1 cellular context compared by ENCODE assay signal in the genomic region with DNA sequence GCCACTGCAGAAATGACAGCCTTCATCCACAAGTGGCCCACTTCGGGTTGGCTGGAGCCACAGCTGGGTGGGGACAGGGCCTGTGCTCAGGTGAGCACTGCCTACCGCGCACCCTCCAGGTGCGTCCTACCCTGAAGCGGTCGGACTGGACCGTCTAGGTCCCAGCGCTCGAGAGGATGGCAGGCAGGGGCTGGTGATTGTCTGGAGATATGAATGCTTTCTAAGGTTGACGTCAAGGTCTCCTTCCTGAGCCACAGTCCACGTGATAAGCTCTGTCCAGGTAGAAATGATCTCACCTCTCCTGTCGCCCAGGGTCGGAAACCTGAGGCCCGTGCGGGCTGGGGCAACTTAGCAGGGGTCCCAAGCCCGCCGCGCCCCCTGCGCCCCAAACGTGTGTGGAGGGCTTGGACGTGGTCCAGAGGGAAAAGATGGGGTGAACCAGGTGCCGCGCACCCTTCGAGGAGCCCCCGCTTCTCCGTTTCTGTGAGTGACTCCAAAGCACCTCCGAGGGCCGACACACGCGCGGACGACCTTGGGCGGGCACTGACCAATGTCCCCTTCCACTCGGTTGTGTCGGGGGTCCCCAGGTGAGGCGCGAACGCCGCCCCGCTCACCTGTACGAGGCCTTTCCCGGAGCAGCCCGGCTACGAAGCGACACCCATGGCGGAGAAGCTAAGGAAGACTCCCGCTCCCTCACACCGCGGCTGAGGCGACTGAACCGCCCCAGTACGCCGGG.
A peak's percentile ranks its signal among the peaks of the same experiment; 100 is the strongest.
TF ChIP-seq lines count a peak whose summit lies in the region.

No MANE protein-coding gene starts in this region.

TF ChIP-seq in HEK293, 187 proteins besides CTCF, POLR2A, EP300 and RAD21 (continued from another document and continues in another):
- TF ChIP-seq ZNF138 (tag by site-specific recombination; IDR thresholded peaks at IDR 0.05; ENCODE audit: borderline replicate concordance) (no peak), ZNF433 (tag by site-specific recombination; IDR thresholded peaks at IDR 0.05; ENCODE audit: low read depth) (no peak), ZNF266 (tag by site-specific recombination; IDR thresholded peaks at IDR 0.05; ENCODE audit: low read depth) (no peak), ZNF548 (tag by site-specific recombination; IDR thresholded peaks at IDR 0.05) (no peak), SP2 (tag by site-specific recombination; IDR thresholded peaks at IDR 0.05) (no peak), ZNF777 (tag by site-specific recombination; IDR thresholded peaks at IDR 0.05; ENCODE audit: borderline replicate concordance) (no peak), ZNF701 (tag by site-specific recombination; IDR thresholded peaks at IDR 0.05) (no peak), ZNF560 (tag by site-specific recombination; IDR thresholded peaks at IDR 0.05; ENCODE audit: borderline replicate concordance) (no peak), ZNF112 (tag by site-specific recombination; IDR thresholded peaks at IDR 0.05) (no peak), FEZF1 (tag by site-specific recombination; IDR thresholded peaks at IDR 0.05) (no peak), ZNF843 (tag by site-specific recombination; IDR thresholded peaks at IDR 0.05) (no peak), ZNF140 (tag by site-specific recombination; IDR thresholded peaks at IDR 0.05) (no peak), YY2 (tag by site-specific recombination; IDR thresholded peaks at IDR 0.05) (no peak), ZNF202 (tag by site-specific recombination; IDR thresholded peaks at IDR 0.05; ENCODE audit: borderline replicate concordance) (no peak), SP7 (tag by site-specific recombination; IDR thresholded peaks at IDR 0.05) (peak; percentile 59), ZNF24 (tag by site-specific recombination; IDR thresholded peaks at IDR 0.05) (no peak), ZNF76 (tag by site-specific recombination; IDR thresholded peaks at IDR 0.05; ENCODE audit: borderline replicate concordance, low read depth) (no peak), ZNF670 (tag by site-specific recombination; IDR thresholded peaks at IDR 0.05; ENCODE audit: low read depth) (no peak), ZNF658 (tag by site-specific recombination; IDR thresholded peaks at IDR 0.05) (no peak), KLF1 (tag by site-specific recombination; IDR thresholded peaks at IDR 0.05) (peak; percentile 31; the same call in 1 of the 2 replicates), ZNF623 (tag by site-specific recombination; IDR thresholded peaks at IDR 0.05) (no peak; the same call in 1 of the 2 replicates), ZNF585B (tag by site-specific recombination; IDR thresholded peaks at IDR 0.05) (no peak), ZBTB1 (tag by site-specific recombination; IDR thresholded peaks at IDR 0.05) (no peak), ZNF350 (tag by site-specific recombination; IDR thresholded peaks at IDR 0.05) (no peak), ZNF16 (tag by site-specific recombination; IDR thresholded peaks at IDR 0.05; ENCODE audit: low read depth) (no peak), ZNF311 (tag by site-specific recombination; IDR thresholded peaks at IDR 0.05; ENCODE audit: borderline replicate concordance) (no peak), ZFP41 (tag by site-specific recombination; IDR thresholded peaks at IDR 0.05; ENCODE audit: borderline replicate concordance) (no peak), TRIM28 (IDR thresholded peaks at IDR 0.05; ENCODE audit: borderline replicate concordance, low read length) (no peak), GLIS1 (tag by site-specific recombination; IDR thresholded peaks at IDR 0.05) (peak; percentile 46; the same call in 1 of the 2 replicates), ZNF23 (tag by site-specific recombination; IDR thresholded peaks at IDR 0.05; ENCODE audit: borderline replicate concordance) (no peak), ZNF211 (tag by site-specific recombination; IDR thresholded peaks at IDR 0.05; ENCODE audit: low read depth) (no peak), ZNF302 (tag by site-specific recombination; IDR thresholded peaks at IDR 0.05; ENCODE audit: low read depth) (no peak), ZNF335 (tag by site-specific recombination; conservative IDR thresholded peaks at IDR 0.05) (no peak; the same call in 1 of the 2 replicates), REPIN1 (tag by site-specific recombination; IDR thresholded peaks at IDR 0.05; ENCODE audit: low read depth) (peak; percentile 70; the same call in 1 of the 2 replicates), ZNF654 (tag by site-specific recombination; IDR thresholded peaks at IDR 0.05; ENCODE audit: low read depth) (no peak), ZNF426 (tag by site-specific recombination; IDR thresholded peaks at IDR 0.05) (no peak), ZNF221 (tag by site-specific recombination; IDR thresholded peaks at IDR 0.05; ENCODE audit: borderline replicate concordance) (no peak)
- TF ChIP-seq, protein P1, sequence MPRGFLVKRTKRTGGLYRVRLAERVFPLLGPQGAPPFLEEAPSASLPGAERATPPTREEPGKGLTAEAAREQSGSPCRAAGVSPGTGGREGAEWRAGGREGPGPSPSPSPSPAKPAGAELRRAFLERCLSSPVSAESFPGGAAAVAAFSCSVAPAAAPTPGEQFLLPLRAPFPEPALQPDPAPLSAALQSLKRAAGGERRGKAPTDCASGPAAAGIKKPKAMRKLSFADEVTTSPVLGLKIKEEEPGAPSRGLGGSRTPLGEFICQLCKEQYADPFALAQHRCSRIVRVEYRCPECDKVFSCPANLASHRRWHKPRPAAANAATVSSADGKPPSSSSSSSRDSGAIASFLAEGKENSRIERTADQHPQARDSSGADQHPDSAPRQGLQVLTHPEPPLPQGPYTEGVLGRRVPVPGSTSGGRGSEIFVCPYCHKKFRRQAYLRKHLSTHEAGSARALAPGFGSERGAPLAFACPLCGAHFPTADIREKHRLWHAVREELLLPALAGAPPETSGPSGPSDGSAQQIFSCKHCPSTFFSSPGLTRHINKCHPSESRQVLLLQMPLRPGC (tag by site-specific recombination; IDR thresholded peaks at IDR 0.05): peak; percentile 51; the same call in 1 of the 2 replicates
- TF ChIP-seq, protein P2, sequence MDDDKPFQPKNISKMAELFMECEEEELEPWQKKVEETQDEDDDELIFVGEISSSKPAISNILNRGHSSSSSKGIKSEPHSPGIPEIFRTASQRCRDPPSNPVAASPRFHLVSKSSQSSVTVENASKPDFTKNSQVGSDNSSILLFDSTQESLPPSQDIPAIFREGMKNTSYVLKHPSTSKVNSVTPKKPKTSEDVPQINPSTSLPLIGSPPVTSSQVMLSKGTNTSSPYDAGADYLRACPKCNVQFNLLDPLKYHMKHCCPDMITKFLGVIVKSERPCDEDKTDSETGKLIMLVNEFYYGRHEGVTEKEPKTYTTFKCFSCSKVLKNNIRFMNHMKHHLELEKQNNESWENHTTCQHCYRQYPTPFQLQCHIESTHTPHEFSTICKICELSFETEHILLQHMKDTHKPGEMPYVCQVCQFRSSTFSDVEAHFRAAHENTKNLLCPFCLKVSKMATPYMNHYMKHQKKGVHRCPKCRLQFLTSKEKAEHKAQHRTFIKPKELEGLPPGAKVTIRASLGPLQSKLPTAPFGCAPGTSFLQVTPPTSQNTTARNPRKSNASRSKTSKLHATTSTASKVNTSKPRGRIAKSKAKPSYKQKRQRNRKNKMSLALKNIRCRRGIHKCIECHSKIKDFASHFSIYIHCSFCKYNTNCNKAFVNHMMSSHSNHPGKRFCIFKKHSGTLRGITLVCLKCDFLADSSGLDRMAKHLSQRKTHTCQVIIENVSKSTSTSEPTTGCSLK (tag by site-specific recombination; IDR thresholded peaks at IDR 0.05): no peak
- TF ChIP-seq, protein P3, sequence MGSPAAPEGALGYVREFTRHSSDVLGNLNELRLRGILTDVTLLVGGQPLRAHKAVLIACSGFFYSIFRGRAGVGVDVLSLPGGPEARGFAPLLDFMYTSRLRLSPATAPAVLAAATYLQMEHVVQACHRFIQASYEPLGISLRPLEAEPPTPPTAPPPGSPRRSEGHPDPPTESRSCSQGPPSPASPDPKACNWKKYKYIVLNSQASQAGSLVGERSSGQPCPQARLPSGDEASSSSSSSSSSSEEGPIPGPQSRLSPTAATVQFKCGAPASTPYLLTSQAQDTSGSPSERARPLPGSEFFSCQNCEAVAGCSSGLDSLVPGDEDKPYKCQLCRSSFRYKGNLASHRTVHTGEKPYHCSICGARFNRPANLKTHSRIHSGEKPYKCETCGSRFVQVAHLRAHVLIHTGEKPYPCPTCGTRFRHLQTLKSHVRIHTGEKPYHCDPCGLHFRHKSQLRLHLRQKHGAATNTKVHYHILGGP (tag by site-specific recombination; IDR thresholded peaks at IDR 0.05): no peak
- TF ChIP-seq, protein P4, sequence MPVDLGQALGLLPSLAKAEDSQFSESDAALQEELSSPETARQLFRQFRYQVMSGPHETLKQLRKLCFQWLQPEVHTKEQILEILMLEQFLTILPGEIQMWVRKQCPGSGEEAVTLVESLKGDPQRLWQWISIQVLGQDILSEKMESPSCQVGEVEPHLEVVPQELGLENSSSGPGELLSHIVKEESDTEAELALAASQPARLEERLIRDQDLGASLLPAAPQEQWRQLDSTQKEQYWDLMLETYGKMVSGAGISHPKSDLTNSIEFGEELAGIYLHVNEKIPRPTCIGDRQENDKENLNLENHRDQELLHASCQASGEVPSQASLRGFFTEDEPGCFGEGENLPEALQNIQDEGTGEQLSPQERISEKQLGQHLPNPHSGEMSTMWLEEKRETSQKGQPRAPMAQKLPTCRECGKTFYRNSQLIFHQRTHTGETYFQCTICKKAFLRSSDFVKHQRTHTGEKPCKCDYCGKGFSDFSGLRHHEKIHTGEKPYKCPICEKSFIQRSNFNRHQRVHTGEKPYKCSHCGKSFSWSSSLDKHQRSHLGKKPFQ (tag by site-specific recombination; IDR thresholded peaks at IDR 0.05): peak; percentile 22; the same call in 1 of the 2 replicates
- TF ChIP-seq, protein P5, sequence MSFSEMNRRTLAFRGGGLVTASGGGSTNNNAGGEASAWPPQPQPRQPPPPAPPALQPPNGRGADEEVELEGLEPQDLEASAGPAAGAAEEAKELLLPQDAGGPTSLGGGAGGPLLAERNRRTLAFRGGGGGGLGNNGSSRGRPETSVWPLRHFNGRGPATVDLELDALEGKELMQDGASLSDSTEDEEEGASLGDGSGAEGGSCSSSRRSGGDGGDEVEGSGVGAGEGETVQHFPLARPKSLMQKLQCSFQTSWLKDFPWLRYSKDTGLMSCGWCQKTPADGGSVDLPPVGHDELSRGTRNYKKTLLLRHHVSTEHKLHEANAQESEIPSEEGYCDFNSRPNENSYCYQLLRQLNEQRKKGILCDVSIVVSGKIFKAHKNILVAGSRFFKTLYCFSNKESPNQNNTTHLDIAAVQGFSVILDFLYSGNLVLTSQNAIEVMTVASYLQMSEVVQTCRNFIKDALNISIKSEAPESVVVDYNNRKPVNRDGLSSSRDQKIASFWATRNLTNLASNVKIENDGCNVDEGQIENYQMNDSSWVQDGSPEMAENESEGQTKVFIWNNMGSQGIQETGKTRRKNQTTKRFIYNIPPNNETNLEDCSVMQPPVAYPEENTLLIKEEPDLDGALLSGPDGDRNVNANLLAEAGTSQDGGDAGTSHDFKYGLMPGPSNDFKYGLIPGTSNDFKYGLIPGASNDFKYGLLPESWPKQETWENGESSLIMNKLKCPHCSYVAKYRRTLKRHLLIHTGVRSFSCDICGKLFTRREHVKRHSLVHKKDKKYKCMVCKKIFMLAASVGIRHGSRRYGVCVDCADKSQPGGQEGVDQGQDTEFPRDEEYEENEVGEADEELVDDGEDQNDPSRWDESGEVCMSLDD (tag by site-specific recombination; IDR thresholded peaks at IDR 0.05): peak; percentile 77
- TF ChIP-seq, protein P6, sequence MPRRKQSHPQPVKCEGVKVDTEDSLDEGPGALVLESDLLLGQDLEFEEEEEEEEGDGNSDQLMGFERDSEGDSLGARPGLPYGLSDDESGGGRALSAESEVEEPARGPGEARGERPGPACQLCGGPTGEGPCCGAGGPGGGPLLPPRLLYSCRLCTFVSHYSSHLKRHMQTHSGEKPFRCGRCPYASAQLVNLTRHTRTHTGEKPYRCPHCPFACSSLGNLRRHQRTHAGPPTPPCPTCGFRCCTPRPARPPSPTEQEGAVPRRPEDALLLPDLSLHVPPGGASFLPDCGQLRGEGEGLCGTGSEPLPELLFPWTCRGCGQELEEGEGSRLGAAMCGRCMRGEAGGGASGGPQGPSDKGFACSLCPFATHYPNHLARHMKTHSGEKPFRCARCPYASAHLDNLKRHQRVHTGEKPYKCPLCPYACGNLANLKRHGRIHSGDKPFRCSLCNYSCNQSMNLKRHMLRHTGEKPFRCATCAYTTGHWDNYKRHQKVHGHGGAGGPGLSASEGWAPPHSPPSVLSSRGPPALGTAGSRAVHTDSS (tag by site-specific recombination; IDR thresholded peaks at IDR 0.05): no peak
- TF ChIP-seq, protein P7, sequence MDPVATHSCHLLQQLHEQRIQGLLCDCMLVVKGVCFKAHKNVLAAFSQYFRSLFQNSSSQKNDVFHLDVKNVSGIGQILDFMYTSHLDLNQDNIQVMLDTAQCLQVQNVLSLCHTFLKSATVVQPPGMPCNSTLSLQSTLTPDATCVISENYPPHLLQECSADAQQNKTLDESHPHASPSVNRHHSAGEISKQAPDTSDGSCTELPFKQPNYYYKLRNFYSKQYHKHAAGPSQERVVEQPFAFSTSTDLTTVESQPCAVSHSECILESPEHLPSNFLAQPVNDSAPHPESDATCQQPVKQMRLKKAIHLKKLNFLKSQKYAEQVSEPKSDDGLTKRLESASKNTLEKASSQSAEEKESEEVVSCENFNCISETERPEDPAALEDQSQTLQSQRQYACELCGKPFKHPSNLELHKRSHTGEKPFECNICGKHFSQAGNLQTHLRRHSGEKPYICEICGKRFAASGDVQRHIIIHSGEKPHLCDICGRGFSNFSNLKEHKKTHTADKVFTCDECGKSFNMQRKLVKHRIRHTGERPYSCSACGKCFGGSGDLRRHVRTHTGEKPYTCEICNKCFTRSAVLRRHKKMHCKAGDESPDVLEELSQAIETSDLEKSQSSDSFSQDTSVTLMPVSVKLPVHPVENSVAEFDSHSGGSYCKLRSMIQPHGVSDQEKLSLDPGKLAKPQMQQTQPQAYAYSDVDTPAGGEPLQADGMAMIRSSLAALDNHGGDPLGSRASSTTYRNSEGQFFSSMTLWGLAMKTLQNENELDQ (tag by site-specific recombination; IDR thresholded peaks at IDR 0.05; ENCODE audit: low read depth): no peak
- TF ChIP-seq, protein P8, sequence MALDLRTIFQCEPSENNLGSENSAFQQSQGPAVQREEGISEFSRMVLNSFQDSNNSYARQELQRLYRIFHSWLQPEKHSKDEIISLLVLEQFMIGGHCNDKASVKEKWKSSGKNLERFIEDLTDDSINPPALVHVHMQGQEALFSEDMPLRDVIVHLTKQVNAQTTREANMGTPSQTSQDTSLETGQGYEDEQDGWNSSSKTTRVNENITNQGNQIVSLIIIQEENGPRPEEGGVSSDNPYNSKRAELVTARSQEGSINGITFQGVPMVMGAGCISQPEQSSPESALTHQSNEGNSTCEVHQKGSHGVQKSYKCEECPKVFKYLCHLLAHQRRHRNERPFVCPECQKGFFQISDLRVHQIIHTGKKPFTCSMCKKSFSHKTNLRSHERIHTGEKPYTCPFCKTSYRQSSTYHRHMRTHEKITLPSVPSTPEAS (tag by site-specific recombination; IDR thresholded peaks at IDR 0.05): no peak
- TF ChIP-seq, protein P9, sequence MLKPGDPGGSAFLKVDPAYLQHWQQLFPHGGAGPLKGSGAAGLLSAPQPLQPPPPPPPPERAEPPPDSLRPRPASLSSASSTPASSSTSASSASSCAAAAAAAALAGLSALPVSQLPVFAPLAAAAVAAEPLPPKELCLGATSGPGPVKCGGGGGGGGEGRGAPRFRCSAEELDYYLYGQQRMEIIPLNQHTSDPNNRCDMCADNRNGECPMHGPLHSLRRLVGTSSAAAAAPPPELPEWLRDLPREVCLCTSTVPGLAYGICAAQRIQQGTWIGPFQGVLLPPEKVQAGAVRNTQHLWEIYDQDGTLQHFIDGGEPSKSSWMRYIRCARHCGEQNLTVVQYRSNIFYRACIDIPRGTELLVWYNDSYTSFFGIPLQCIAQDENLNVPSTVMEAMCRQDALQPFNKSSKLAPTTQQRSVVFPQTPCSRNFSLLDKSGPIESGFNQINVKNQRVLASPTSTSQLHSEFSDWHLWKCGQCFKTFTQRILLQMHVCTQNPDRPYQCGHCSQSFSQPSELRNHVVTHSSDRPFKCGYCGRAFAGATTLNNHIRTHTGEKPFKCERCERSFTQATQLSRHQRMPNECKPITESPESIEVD (tag by site-specific recombination; IDR thresholded peaks at IDR 0.05): no peak
